ENCODE assay signal across 13 cellular contexts in the genomic region with DNA sequence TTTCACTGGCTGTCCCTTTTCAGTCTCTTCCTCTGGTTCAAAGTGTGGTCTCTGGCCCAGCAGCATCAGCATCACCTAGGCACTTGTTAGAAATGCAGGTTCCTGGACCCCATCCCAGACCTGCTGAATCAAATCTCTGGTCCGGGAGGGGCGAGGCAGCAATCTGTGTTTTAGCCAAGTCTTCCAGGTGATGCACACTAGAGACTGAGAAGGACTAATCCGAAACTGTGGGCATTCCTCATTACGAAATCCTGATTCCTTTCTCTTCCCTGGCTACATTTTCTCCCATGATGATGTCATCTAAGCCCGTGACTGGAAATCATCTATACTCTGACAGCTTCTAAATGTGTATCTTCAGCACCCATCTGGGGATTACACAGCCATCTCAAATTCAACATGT. TPM values are rescaled to one million over a fixed set of nuclear protein-coding genes. Genes with fewer than 3 reads are reported as not detected.
DNase-seq lines count a peak whose midpoint lies in the region; ATAC-seq and FAIRE-seq lines count a peak whose summit lies in the region.
"Had no signal": no experiment of that assay in that cellular context is flagged by ENCODE, and none has a peak within 500 bp of the region (broad histone marks: within the 10 kb centered on the region; RNA-seq: fewer than 3 reads in every experiment).

No MANE protein-coding gene starts in this region.

- ATAC-seq in naive thymus-derived CD4-positive, alpha-beta T cell = no peak
- ATAC-seq: body of pancreas had no signal

- no peak overlapping the region for H3K9ac ChIP-seq in GM23248

- DNase-seq in AG08396 (ENCODE audit: low spot score) (peak; percentile 24), GM23248 (peak; percentile 71), cerebellar cortex (ENCODE audit: low spot score) (peak; percentile 80), iris pigment epithelial cell (ENCODE audit: low read depth) (peak; percentile 31), LoVo (ENCODE audit: low spot score) (no peak), frontal cortex (ENCODE audit: low spot score in 2 of 2) (no peak), NCI-H1436 (lab: John Stamatoyannopoulos, UW) (no peak)
- no peak for DNase-seq in naive thymus-derived CD4-positive, alpha-beta T cell
- DNase-seq: activated T-cell treated with anti-CD3 and anti-CD28 coated beads, Interleukin-2, amount 50 U/mL, for 24 hours; body of pancreas; GDM1; NCI-H2107 had no signal

- no peaks in the 10 kb centered on the region for H3K9me2 ChIP-seq in GM23248 (ENCODE audit: insufficient read depth)

- 15 to 20% methylated on average over 5 of the region's 5 CpGs for WGBS in GM23248 (ENCODE audit: low coverage in 1 of 2, low lambda C conversion rate in 2 of 2, missing lambda C conversion rate in 2 of 2), 2 experiments

- H3K27ac ChIP-seq in GM23248 = no peak overlapping the region
- no peak overlapping the region for H3K27ac ChIP-seq in naive thymus-derived CD4-positive, alpha-beta T cell (ENCODE audit: low read depth, low read length)
- H3K27ac ChIP-seq: body of pancreas, C4-2B had no signal

- H3K27me3 Mint-ChIP-seq in naive thymus-derived CD4-positive, alpha-beta T cell = peaks cover 0 to 34% (median 0%) of the 10 kb centered on the region in 5 donors
- H3K27me3 Mint-ChIP-seq: activated T-cell treated with anti-CD3 and anti-CD28 coated beads, Interleukin-2, amount 50 U/mL, for 24 hours had no signal

- no peaks in the 10 kb centered on the region for H3K36me3 ChIP-seq in GM23248 (ENCODE audit: low read depth)
- no peaks in the 10 kb centered on the region for H3K36me3 ChIP-seq in naive thymus-derived CD4-positive, alpha-beta T cell (ENCODE audit: control insufficient read depth in 2 of 3, insufficient read depth in 3 of 3, low read length in 3 of 3)

- H3K9me3 Mint-ChIP-seq in naive thymus-derived CD4-positive, alpha-beta T cell = no peaks in the 10 kb centered on the region

- H3F3A ChIP-seq in GM23248 (ENCODE audit: insufficient read depth) = peaks cover 10% of the 10 kb centered on the region

- in situ Hi-C loops in GM23248 (cut with MboI) = no loop called here

- H3K27me3 ChIP-seq in GM23248 (replicated peaks; ENCODE audit: insufficient read depth) = no peaks in the 10 kb centered on the region
- no peaks in the 10 kb centered on the region for H3K27me3 ChIP-seq in naive thymus-derived CD4-positive, alpha-beta T cell (ENCODE audit: control insufficient read depth in 2 of 2, insufficient read depth in 2 of 2, low read length in 2 of 2)
- H3K27me3 ChIP-seq: body of pancreas had no signal

- POLR2A ChIA-PET in naive thymus-derived CD4-positive, alpha-beta T cell (lab: Charles Lee) = no interaction called here

- no peak overlapping the region for H2AFZ ChIP-seq in GM23248

- peaks cover 12% of the 10 kb centered on the region for H3K79me2 ChIP-seq in GM23248 (ENCODE audit: insufficient read depth)

- H4K20me1 ChIP-seq in GM23248 (ENCODE audit: insufficient read depth) = no peaks in the 10 kb centered on the region

- intact Hi-C loops in naive thymus-derived CD4-positive, alpha-beta T cell (cut with micrococcal nuclease) = loop anchor here (2.0 to 5.0 kb wide), 2 partner anchors 15 to 320 kb away; partner anchors contain the start of gene SLC23A2 (in 1 of the 2)

- CTCF ChIA-PET in naive thymus-derived CD4-positive, alpha-beta T cell (lab: Charles Lee) = no interaction called here

- no peaks in the 10 kb centered on the region for H3K9me3 ChIP-seq in GM23248 (ENCODE audit: low read depth)
- no peaks in the 10 kb centered on the region for H3K9me3 ChIP-seq in naive thymus-derived CD4-positive, alpha-beta T cell (ENCODE audit: control insufficient read depth in 2 of 3, low read length in 3 of 3)
- H3K9me3 ChIP-seq: body of pancreas had no signal

- H3K4me2 ChIP-seq in GM23248 (ENCODE audit: unreplicated experiment) = no peak overlapping the region

- peaks cover 22 to 39% (median 29%) of the 10 kb centered on the region in 7 donors for H3K4me1 Mint-ChIP-seq in naive thymus-derived CD4-positive, alpha-beta T cell

- H3K4me1 ChIP-seq in GM23248 (ENCODE audit: insufficient read depth) = peaks cover 23% of the 10 kb centered on the region
- peaks cover 22 to 26% of the 10 kb centered on the region in 2 donors for H3K4me1 ChIP-seq in naive thymus-derived CD4-positive, alpha-beta T cell (ENCODE audit: control insufficient read depth in 2 of 2, insufficient read depth in 2 of 2, low read length in 2 of 2)
- H3K4me1 ChIP-seq: body of pancreas had no signal

- no peak overlapping the region for H3K4me3 ChIP-seq in GM23248
- H3K4me3 ChIP-seq in naive thymus-derived CD4-positive, alpha-beta T cell (ENCODE audit: low read length) = no peak overlapping the region
- H3K4me3 ChIP-seq: body of pancreas had no signal

- no peak overlapping the region for H3K27ac Mint-ChIP-seq in naive thymus-derived CD4-positive, alpha-beta T cell
- H3K27ac Mint-ChIP-seq: activated T-cell treated with anti-CD3 and anti-CD28 coated beads, Interleukin-2, amount 50 U/mL, for 24 hours had no signal

- no peak for FAIRE-seq in frontal cortex (lab: Jason Lieb, UNC)

- H3K36me3 Mint-ChIP-seq in naive thymus-derived CD4-positive, alpha-beta T cell = no peaks in the 10 kb centered on the region

- H3K4me3 Mint-ChIP-seq in naive thymus-derived CD4-positive, alpha-beta T cell = no peak overlapping the region
- H3K4me3 Mint-ChIP-seq: activated T-cell treated with anti-CD3 and anti-CD28 coated beads, Interleukin-2, amount 50 U/mL, for 24 hours had no signal

RNA-seq across cellular contexts. Expression of gene PRNP, which starts 4.3 kb away (rescaled TPM):
- total RNA-seq in GM23248 (2014; rRNA removed; shearing (Covaris generic)) = 388 and 407 TPM in 2 replicates
- 498 and 506 TPM in 2 replicates for polyA plus RNA-seq in GM23248 (2016; fragmentation: Nextera tagmentation; extraction: Ambion mirVana)
- total RNA-seq in naive thymus-derived CD4-positive, alpha-beta T cell = 10 to 100 TPM; 40.9 to 80.4 (median 44.9) TPM
- 10 to 100 TPM; 57.9 to 63.9 TPM for polyA plus RNA-seq in naive thymus-derived CD4-positive, alpha-beta T cell
- 137 TPM for total RNA-seq in frontal cortex

RNA-seq across cellular contexts. Expression of gene PRND, which starts 39.7 kb away (rescaled TPM):
- not detected in 2 replicates for total RNA-seq in GM23248 (2014; rRNA removed; shearing (Covaris generic))
- polyA plus RNA-seq in GM23248 (2016; fragmentation: Nextera tagmentation; extraction: Ambion mirVana) = not detected in 2 replicates
- under 1 TPM in 1 of 5 experiments, not detected in 4; 0.12 TPM for total RNA-seq in naive thymus-derived CD4-positive, alpha-beta T cell
- under 1 TPM in 1 of 2 donors, not detected in 1; 0.05 TPM for polyA plus RNA-seq in naive thymus-derived CD4-positive, alpha-beta T cell
- 2.0 TPM for total RNA-seq in frontal cortex
- total RNA-seq: body of pancreas had no signal

Comparison
In these comparisons a context has a peak if more than half of its experiments do, and no peak if none do; other contexts are left out.
1. DNase-seq: peak in AG08396 (single experiment), GM23248 (single experiment), cerebellar cortex (single experiment) and iris pigment epithelial cell (single experiment); none in naive thymus-derived CD4-positive, alpha-beta T cell (0 of 9), LoVo (single experiment), frontal cortex (0 of 2) and NCI-H1436 (single experiment).